8 cellular contexts compared by ENCODE assay signal in the genomic region with DNA sequence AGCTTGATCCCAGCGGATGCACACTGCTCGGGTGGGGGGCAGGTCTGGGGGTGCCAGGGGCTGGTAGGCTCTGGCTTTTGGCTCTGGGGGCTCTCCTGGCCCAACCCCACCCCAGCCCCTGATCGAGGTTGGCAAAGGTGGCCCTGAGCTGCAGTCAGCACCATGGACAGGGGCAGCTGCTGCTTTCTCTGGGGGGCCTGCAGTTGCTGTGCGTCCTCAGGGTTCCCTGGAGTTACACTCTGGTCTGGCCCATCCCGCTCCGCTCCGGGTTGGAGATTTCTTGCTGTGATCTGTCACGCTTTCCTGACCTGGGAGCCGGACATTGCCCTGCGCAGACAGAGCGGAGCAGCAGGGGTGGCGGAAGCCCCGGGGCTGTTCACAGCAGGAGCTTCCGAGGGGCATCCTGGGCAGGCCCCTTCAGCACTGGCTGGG. TPM values are rescaled to one million over a fixed set of nuclear protein-coding genes. Genes with fewer than 3 reads are reported as not detected.
DNase-seq lines count a peak whose midpoint lies in the region; ATAC-seq lines count a peak whose summit lies in the region.
"Had no signal": no experiment of that assay in that cellular context is flagged by ENCODE, and none has a peak within 500 bp of the region (broad histone marks: within the 10 kb centered on the region; RNA-seq: fewer than 3 reads in every experiment).

No MANE protein-coding gene starts in this region.

- DNase-seq in HuH-7 (ENCODE audit: low spot score) (peak; percentile 78), occipital lobe (lab: John Stamatoyannopoulos, UW) (no peak), NCI-H345 treated with DMSO at 0.1 percent for 48 hours (lab: John Stamatoyannopoulos, UW; ENCODE audit: unreplicated experiment) (no peak), NCI-H2081 (lab: John Stamatoyannopoulos, UW) (no peak)
- DNase-seq in activated CD4-positive, alpha-beta T cell treated with anti-CD3 and anti-CD28 coated beads for 36 hours, result peak; percentile 57
- DNase-seq in effector memory CD4-positive, alpha-beta T cell, result peak in 2 of 3 donors; percentile 6 to 12
- DNase-seq in stimulated activated CD4-positive, alpha-beta T cell treated with anti-CD3 and anti-CD28 coated beads, Interleukin-2, amount 100 ng/mL, for 48 hours, result peak; percentile 14 to 24

- no peaks in the 10 kb centered on the region for H3K4me1 Mint-ChIP-seq in activated CD4-positive, alpha-beta T cell treated with anti-CD3 and anti-CD28 coated beads for 36 hours

- intact Hi-C loops in activated CD4-positive, alpha-beta T cell treated with anti-CD3 and anti-CD28 coated beads for 36 hours (cut with DNase I, micrococcal nuclease), result no loop called here

- no peaks in the 10 kb centered on the region for H3K36me3 Mint-ChIP-seq in activated CD4-positive, alpha-beta T cell treated with anti-CD3 and anti-CD28 coated beads for 36 hours (ENCODE audit: low read depth)

- no peak overlapping the region for H3K27ac ChIP-seq in effector memory CD4-positive, alpha-beta T cell (ENCODE audit: insufficient read depth, low read length, poor library complexity, severe bottlenecking)
- H3K27ac ChIP-seq: skin epidermis had no signal

- no peak overlapping the region for H3K4me3 Mint-ChIP-seq in activated CD4-positive, alpha-beta T cell treated with anti-CD3 and anti-CD28 coated beads for 36 hours

- POLR2A ChIA-PET in activated CD4-positive, alpha-beta T cell treated with anti-CD3 and anti-CD28 coated beads for 36 hours (lab: Charles Lee), result no interaction called here

- peaks cover 9% of the 10 kb centered on the region for H3K4me1 ChIP-seq in effector memory CD4-positive, alpha-beta T cell (ENCODE audit: control insufficient read depth, insufficient read depth, low read length, poor library complexity, severe bottlenecking)

- no peak for ATAC-seq in activated CD4-positive, alpha-beta T cell treated with anti-CD3 and anti-CD28 coated beads for 36 hours

- H3K4me3 ChIP-seq in effector memory CD4-positive, alpha-beta T cell (ENCODE audit: insufficient read depth, low read depth, low read length, poor library complexity, severe bottlenecking), result no peak overlapping the region
- H3K4me3 ChIP-seq: skin epidermis had no signal

- H3K27ac Mint-ChIP-seq in activated CD4-positive, alpha-beta T cell treated with anti-CD3 and anti-CD28 coated beads for 36 hours, result no peak overlapping the region

- no peaks in the 10 kb centered on the region for H3K27me3 Mint-ChIP-seq in activated CD4-positive, alpha-beta T cell treated with anti-CD3 and anti-CD28 coated beads for 36 hours

- H3K27me3 ChIP-seq in effector memory CD4-positive, alpha-beta T cell (replicated peaks; ENCODE audit: control insufficient read depth, insufficient read depth, low read length, poor library complexity, severe bottlenecking), result no peaks in the 10 kb centered on the region

- CTCF ChIA-PET in activated CD4-positive, alpha-beta T cell treated with anti-CD3 and anti-CD28 coated beads for 36 hours (lab: Charles Lee), result no interaction called here

- no peaks in the 10 kb centered on the region for H3K36me3 ChIP-seq in effector memory CD4-positive, alpha-beta T cell (ENCODE audit: control insufficient read depth, insufficient read depth, low read length)

- H3K9me3 ChIP-seq in effector memory CD4-positive, alpha-beta T cell (ENCODE audit: control insufficient read depth, low read length), result no peaks in the 10 kb centered on the region

- H3K9me3 Mint-ChIP-seq in activated CD4-positive, alpha-beta T cell treated with anti-CD3 and anti-CD28 coated beads for 36 hours (ENCODE audit: low read depth), result no peaks in the 10 kb centered on the region

RNA-seq across cellular contexts. Expression of a gene that starts 8.0 kb away (rescaled TPM):
- 1 to 10 TPM; 5.1 to 6.3 TPM for total RNA-seq in activated CD4-positive, alpha-beta T cell treated with anti-CD3 and anti-CD28 coated beads for 36 hours
- total RNA-seq in occipital lobe, result 4.2 TPM

RNA-seq across cellular contexts. Expression of a gene that starts 55.7 kb away (rescaled TPM):
- total RNA-seq in activated CD4-positive, alpha-beta T cell treated with anti-CD3 and anti-CD28 coated beads for 36 hours, result 10 to 100 TPM; 15.1 to 17.7 TPM
- total RNA-seq in occipital lobe, result 21.2 TPM

RNA-seq across cellular contexts. Expression of a gene that starts 58.3 kb away (rescaled TPM):
- total RNA-seq in activated CD4-positive, alpha-beta T cell treated with anti-CD3 and anti-CD28 coated beads for 36 hours, result 10 to 100 TPM; 32.4 to 39.2 TPM
- total RNA-seq in occipital lobe, result 26.0 TPM

Comparison
In these comparisons a context has a peak if more than half of its experiments do, and no peak if none do; other contexts are left out.
1. DNase-seq: peak in HuH-7 (single experiment), activated CD4-positive, alpha-beta T cell treated with anti-CD3 and anti-CD28 coated beads for 36 hours (single experiment), effector memory CD4-positive, alpha-beta T cell (2 of 3) and stimulated activated CD4-positive, alpha-beta T cell treated with anti-CD3 and anti-CD28 coated beads, Interleukin-2, amount 100 ng/mL, for 48 hours (2 of 2); none in occipital lobe (single experiment), NCI-H345 treated with DMSO at 0.1 percent for 48 hours (single experiment) and NCI-H2081 (0 of 2).